1 cellular context compared by ENCODE assay signal in the genomic region with DNA sequence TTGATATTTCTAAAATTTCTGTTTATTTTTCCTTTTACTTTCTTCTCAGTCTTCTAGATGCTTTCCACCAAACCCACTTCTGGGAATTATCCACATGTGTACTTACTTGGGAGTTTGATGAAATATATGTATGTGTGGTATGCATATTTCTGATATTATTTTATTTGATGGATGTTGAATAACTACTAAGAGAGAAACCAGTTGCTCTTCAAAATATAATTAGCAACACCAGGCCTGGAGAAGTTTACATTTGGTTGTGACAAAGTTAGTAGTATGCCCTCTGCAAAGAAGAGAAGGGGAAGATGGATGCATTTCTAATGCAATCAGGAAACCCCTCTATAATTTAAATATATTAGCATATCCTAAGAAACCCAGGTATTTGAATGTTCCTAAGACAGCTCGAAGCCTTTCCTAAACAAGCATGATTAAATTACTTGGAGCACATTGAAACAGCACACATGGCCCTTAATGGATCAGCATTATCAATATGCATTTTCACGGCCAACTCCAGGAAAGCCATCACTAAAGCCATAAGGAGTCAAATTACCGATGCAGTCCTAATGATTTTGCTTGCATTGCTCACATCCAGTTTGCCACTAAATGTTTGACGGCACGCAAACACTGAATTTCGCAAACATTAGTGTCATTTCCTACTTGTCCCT.
TF ChIP-seq lines count a peak whose summit lies in the region.

No MANE protein-coding gene starts in this region.

TF ChIP-seq in SK-N-SH, 30 proteins besides CTCF, POLR2A, EP300 and RAD21 (continued from another document):
- TF ChIP-seq USF2 (IDR thresholded peaks at IDR 0.05; ENCODE audit: borderline replicate concordance, low read depth, low read length) (no peak), RXRA (IDR thresholded peaks at IDR 0.05; ENCODE audit: borderline replicate concordance, low read depth) (no peak), MEF2A (IDR thresholded peaks at IDR 0.05; ENCODE audit: borderline replicate concordance, low read depth) (no peak), GATA2 (CRISPR knock-in tag; IDR thresholded peaks at IDR 0.05) (peak; percentile 82), CHD2 (IDR thresholded peaks at IDR 0.05; ENCODE audit: low read length, partially characterized antibody) (peak; percentile 7), TEAD4 (IDR thresholded peaks at IDR 0.05; ENCODE audit: borderline replicate concordance, insufficient read depth) (no peak), JUND (IDR thresholded peaks at IDR 0.05) (no peak), MXI1 (IDR thresholded peaks at IDR 0.05; ENCODE audit: low read depth, low read length) (peak; percentile 44; the same call in 1 of the 2 replicates), SIN3A (IDR thresholded peaks at IDR 0.05; ENCODE audit: borderline replicate concordance, low read depth, low read length) (no peak), SMC3 (IDR thresholded peaks at IDR 0.05; ENCODE audit: low read depth, low read length) (no peak), NRF1 (IDR thresholded peaks at IDR 0.05; ENCODE audit: low read depth, low read length) (no peak), FOXM1 (IDR thresholded peaks at IDR 0.05; ENCODE audit: low read depth) (no peak), POLR2AphosphoS5 (IDR thresholded peaks at IDR 0.05; ENCODE audit: low read depth, low read length) (peak; percentile 67), EZH2phosphoT487 (IDR thresholded peaks at IDR 0.05; ENCODE audit: borderline replicate concordance, low read depth) (no peak)
- TF ChIP-seq, protein P1, sequence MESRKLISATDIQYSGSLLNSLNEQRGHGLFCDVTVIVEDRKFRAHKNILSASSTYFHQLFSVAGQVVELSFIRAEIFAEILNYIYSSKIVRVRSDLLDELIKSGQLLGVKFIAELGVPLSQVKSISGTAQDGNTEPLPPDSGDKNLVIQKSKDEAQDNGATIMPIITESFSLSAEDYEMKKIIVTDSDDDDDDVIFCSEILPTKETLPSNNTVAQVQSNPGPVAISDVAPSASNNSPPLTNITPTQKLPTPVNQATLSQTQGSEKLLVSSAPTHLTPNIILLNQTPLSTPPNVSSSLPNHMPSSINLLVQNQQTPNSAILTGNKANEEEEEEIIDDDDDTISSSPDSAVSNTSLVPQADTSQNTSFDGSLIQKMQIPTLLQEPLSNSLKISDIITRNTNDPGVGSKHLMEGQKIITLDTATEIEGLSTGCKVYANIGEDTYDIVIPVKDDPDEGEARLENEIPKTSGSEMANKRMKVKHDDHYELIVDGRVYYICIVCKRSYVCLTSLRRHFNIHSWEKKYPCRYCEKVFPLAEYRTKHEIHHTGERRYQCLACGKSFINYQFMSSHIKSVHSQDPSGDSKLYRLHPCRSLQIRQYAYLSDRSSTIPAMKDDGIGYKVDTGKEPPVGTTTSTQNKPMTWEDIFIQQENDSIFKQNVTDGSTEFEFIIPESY (IDR thresholded peaks at IDR 0.05; ENCODE audit: borderline replicate concordance, low read depth), result no peak
- TF ChIP-seq, protein P2, sequence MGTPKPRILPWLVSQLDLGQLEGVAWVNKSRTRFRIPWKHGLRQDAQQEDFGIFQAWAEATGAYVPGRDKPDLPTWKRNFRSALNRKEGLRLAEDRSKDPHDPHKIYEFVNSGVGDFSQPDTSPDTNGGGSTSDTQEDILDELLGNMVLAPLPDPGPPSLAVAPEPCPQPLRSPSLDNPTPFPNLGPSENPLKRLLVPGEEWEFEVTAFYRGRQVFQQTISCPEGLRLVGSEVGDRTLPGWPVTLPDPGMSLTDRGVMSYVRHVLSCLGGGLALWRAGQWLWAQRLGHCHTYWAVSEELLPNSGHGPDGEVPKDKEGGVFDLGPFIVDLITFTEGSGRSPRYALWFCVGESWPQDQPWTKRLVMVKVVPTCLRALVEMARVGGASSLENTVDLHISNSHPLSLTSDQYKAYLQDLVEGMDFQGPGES (IDR thresholded peaks at IDR 0.05; ENCODE audit: low read depth, low read length), result no peak
- TF ChIP-seq, protein P3, sequence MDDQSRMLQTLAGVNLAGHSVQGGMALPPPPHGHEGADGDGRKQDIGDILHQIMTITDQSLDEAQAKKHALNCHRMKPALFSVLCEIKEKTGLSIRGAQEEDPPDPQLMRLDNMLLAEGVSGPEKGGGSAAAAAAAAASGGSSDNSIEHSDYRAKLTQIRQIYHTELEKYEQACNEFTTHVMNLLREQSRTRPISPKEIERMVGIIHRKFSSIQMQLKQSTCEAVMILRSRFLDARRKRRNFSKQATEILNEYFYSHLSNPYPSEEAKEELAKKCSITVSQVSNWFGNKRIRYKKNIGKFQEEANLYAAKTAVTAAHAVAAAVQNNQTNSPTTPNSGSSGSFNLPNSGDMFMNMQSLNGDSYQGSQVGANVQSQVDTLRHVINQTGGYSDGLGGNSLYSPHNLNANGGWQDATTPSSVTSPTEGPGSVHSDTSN (IDR thresholded peaks at IDR 0.05), result peak; percentile 59; the same call in 1 of the 2 replicates
- TF ChIP-seq, protein P4, sequence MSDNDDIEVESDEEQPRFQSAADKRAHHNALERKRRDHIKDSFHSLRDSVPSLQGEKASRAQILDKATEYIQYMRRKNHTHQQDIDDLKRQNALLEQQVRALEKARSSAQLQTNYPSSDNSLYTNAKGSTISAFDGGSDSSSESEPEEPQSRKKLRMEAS (IDR thresholded peaks at IDR 0.05; ENCODE audit: low read depth), result no peak
